ENCODE assay signal across 19 cellular contexts in genomic region chr6:137763861-137764260, GRCh38.
"Had no signal": no experiment of that assay in that cellular context is flagged by ENCODE, and none has a peak within 500 bp of the region (broad histone marks: within the 10 kb centered on the region; RNA-seq: fewer than 3 reads in every experiment).

No MANE protein-coding gene starts in this region.

- H3K36me3 Mint-ChIP-seq: T-cell had no signal

- H3K36me3 ChIP-seq: esophagus squamous epithelium, prostate gland had no signal

- ATAC-seq: activated CD4-positive, CD25-positive, alpha-beta regulatory T cell treated with anti-CD3 and anti-CD28 coated beads, Interleukin-2, amount 50 U/mL, for 24 hours; left ventricle myocardium superior; right cardiac atrium; T-cell had no signal

- H3K4me1 ChIP-seq: prostate gland had no signal

- H3K9me3 Mint-ChIP-seq: nephron progenitor cell; stimulated activated naive CD8-positive, alpha-beta T cell treated with anti-CD3 and anti-CD28 coated beads, Interleukin-15, Interleukin-2, amounts not matched to agents 100 ng/mL and 50 ng/mL, for 24 hours; T-cell had no signal

- DNase-seq: activated naive CD4-positive, alpha-beta T cell; anterior cingulate cortex; endodermal cell; esophagus squamous epithelium; hippocampal formation; kidney; left ventricle myocardium superior; nephron progenitor cell; occipital lobe; right cardiac atrium; stimulated activated CD4-positive, alpha-beta T cell treated with anti-CD3 and anti-CD28 coated beads, Interleukin-15, amount 100 ng/mL, for 24 hours; stimulated activated CD4-positive, alpha-beta T cell treated with anti-CD3 and anti-CD28 coated beads, Interleukin-4, amount 100 ng/mL, for 1 hour; T-cell; T1000 had no signal

- H3K9me3 ChIP-seq: esophagus squamous epithelium, prostate gland had no signal

- H3K4me3 ChIP-seq: esophagus squamous epithelium, prostate gland, skin epidermis had no signal

- H3K27me3 Mint-ChIP-seq: stimulated activated naive CD8-positive, alpha-beta T cell treated with anti-CD3 and anti-CD28 coated beads, Interleukin-15, Interleukin-2, amounts not matched to agents 100 ng/mL and 50 ng/mL, for 24 hours; T-cell had no signal

- H3K27ac Mint-ChIP-seq: activated T-helper 1 cell treated with anti-CD3 and anti-CD28 coated beads, Interleukin-12 subunit alpha, Interleukin-12 subunit beta, Interleukin-2, Interleukin-4 antibody, amounts not matched to agents 30 ng/mL and 10 ng/mL and 1 ng/mL, durations not matched to agents 14 hours and 24 hours and 36 hours; endodermal cell; nephron progenitor cell; stimulated activated naive CD8-positive, alpha-beta T cell treated with anti-CD3 and anti-CD28 coated beads, Interleukin-15, Interleukin-2, amounts not matched to agents 100 ng/mL and 50 ng/mL, for 24 hours; T-cell had no signal

- H3K4me3 Mint-ChIP-seq: activated T-helper 1 cell treated with anti-CD3 and anti-CD28 coated beads, Interleukin-12 subunit alpha, Interleukin-12 subunit beta, Interleukin-2, Interleukin-4 antibody, amounts not matched to agents 30 ng/mL and 10 ng/mL and 1 ng/mL, durations not matched to agents 14 hours and 24 hours and 36 hours; endodermal cell; nephron progenitor cell; stimulated activated naive CD8-positive, alpha-beta T cell treated with anti-CD3 and anti-CD28 coated beads, Interleukin-15, Interleukin-2, amounts not matched to agents 100 ng/mL and 50 ng/mL, for 24 hours; T-cell had no signal

- H3K27ac ChIP-seq: esophagus squamous epithelium, prostate gland, skin epidermis had no signal

- H3K27me3 ChIP-seq: esophagus squamous epithelium had no signal
